Comparison of ENCODE assay signal across 18 cellular contexts in genomic region chr14:103741876-103742275, GRCh38.
"Had no signal": no experiment of that assay in that cellular context is flagged by ENCODE, and none has a peak within 500 bp of the region (broad histone marks: within the 10 kb centered on the region; RNA-seq: fewer than 3 reads in every experiment).

No MANE protein-coding gene starts in this region.

- H3K4me1 ChIP-seq: SJCRH30 had no signal

- H3K9me3 Mint-ChIP-seq: naive thymus-derived CD8-positive, alpha-beta T cell had no signal

- H3K4me1 Mint-ChIP-seq: naive thymus-derived CD8-positive, alpha-beta T cell had no signal

- H3K9me3 ChIP-seq: mucosa of descending colon, SJCRH30, stomach, thoracic aorta, uterus had no signal

- H3K4me3 ChIP-seq: mucosa of descending colon, SJCRH30, stomach, thoracic aorta, uterus had no signal

- ATAC-seq: mucosa of descending colon; naive thymus-derived CD8-positive, alpha-beta T cell had no signal

- H3K27ac ChIP-seq: SJCRH30, thoracic aorta had no signal

- H3K27me3 ChIP-seq: SJCRH30, stomach, uterus had no signal

- H3K27me3 Mint-ChIP-seq: activated naive CD8-positive, alpha-beta T cell; naive thymus-derived CD8-positive, alpha-beta T cell had no signal

- DNase-seq: activated CD4-positive, alpha-beta T cell treated with anti-CD3 and anti-CD28 coated beads for 48 hours; activated CD8-positive, alpha-beta memory T cell treated with anti-CD3 and anti-CD28 coated beads for 24 hours; activated T-cell treated with anti-CD3 and anti-CD28 coated beads, Interleukin-2, amount 50 U/mL, for 1 hour; amygdala; hypothalamus; left cardiac atrium; mammary epithelial cell; mucosa of descending colon; naive thymus-derived CD8-positive, alpha-beta T cell; occipital lobe; SJCRH30; stimulated activated CD4-positive, alpha-beta T cell treated with anti-CD3 and anti-CD28 coated beads, Interleukin-4, amount 100 ng/mL, for 4 hours; stomach; SW 1271; T-helper 9 cell; uterus had no signal

- H3K36me3 ChIP-seq: SJCRH30, thoracic aorta, uterus had no signal

- H3K36me3 Mint-ChIP-seq: activated naive CD8-positive, alpha-beta T cell had no signal

- H3K27ac Mint-ChIP-seq: activated naive CD8-positive, alpha-beta T cell; naive thymus-derived CD8-positive, alpha-beta T cell had no signal

- H3K4me3 Mint-ChIP-seq: activated naive CD8-positive, alpha-beta T cell; naive thymus-derived CD8-positive, alpha-beta T cell had no signal
